1 cellular context compared by ENCODE assay signal in genomic region chr3:13262493-13263211, GRCh38.
TF ChIP-seq lines count a peak whose summit lies in the region.

No MANE protein-coding gene starts in this region.

TF ChIP-seq in HepG2, 621 proteins besides CTCF, POLR2A, EP300 and RAD21 (continued from another document and continues in another):
- TF ChIP-seq ZUFSP (CRISPR knock-in tag; IDR thresholded peaks at IDR 0.05; ENCODE audit: borderline replicate concordance) (no peak), PHB2 (IDR thresholded peaks at IDR 0.05; ENCODE audit: partially characterized antibody) (no peak), ZNF574 (CRISPR knock-in tag; IDR thresholded peaks at IDR 0.05) (peak; percentile 78), CENPT (CRISPR knock-in tag; IDR thresholded peaks at IDR 0.05; ENCODE audit: low read depth) (no peak), ZNF3 (CRISPR knock-in tag; IDR thresholded peaks at IDR 0.05) (peak; percentile 100), KAT7 (CRISPR knock-in tag; IDR thresholded peaks at IDR 0.05; ENCODE audit: borderline replicate concordance) (peak; percentile 92), HDAC1 (CRISPR knock-in tag; IDR thresholded peaks at IDR 0.05) (peak; percentile 94), RCOR2 (CRISPR knock-in tag; IDR thresholded peaks at IDR 0.05) (peak; percentile 100), ZNF20 (CRISPR knock-in tag; IDR thresholded peaks at IDR 0.05) (no peak), RERE (CRISPR knock-in tag; IDR thresholded peaks at IDR 0.05; ENCODE audit: low read depth) (peak; percentile 87; the same call in 1 of the 2 replicates), ZNF205 (CRISPR knock-in tag; IDR thresholded peaks at IDR 0.05) (peak; percentile 91), ZBTB38 (CRISPR knock-in tag; IDR thresholded peaks at IDR 0.05) (peak; percentile 86), ESRRA (CRISPR knock-in tag; IDR thresholded peaks at IDR 0.05; ENCODE audit: low read depth) (peak; percentile 96), ZBTB44 (CRISPR knock-in tag; IDR thresholded peaks at IDR 0.05) (no peak), THAP9 (CRISPR knock-in tag; IDR thresholded peaks at IDR 0.05; ENCODE audit: borderline replicate concordance) (no peak), ZNF572 (CRISPR knock-in tag; IDR thresholded peaks at IDR 0.05) (no peak), PHF21A (CRISPR knock-in tag; IDR thresholded peaks at IDR 0.05) (peak; percentile 98), MXI1 (IDR thresholded peaks at IDR 0.05; ENCODE audit: borderline replicate concordance, low read depth, low read length) (peak; percentile 52; the same call in 1 of the 3 replicates), ZNF343 (CRISPR knock-in tag; IDR thresholded peaks at IDR 0.05) (peak; percentile 86), PCBP2 (optimal IDR thresholded peaks at IDR 0.05; ENCODE audit: low read depth, low read length, poor library complexity, severe bottlenecking) (no peak), SKIL (CRISPR knock-in tag; IDR thresholded peaks at IDR 0.05; ENCODE audit: borderline replicate concordance) (peak; percentile 96), HIC2 (CRISPR knock-in tag; IDR thresholded peaks at IDR 0.05; ENCODE audit: low read depth) (peak; percentile 58; the same call in 1 of the 2 replicates), MEIS1 (CRISPR knock-in tag; IDR thresholded peaks at IDR 0.05; ENCODE audit: borderline replicate concordance) (peak; percentile 90; the same call in 1 of the 2 replicates), ZNF451 (CRISPR knock-in tag; IDR thresholded peaks at IDR 0.05) (no peak), DPF2 (CRISPR knock-in tag; IDR thresholded peaks at IDR 0.05; ENCODE audit: borderline replicate concordance, low read depth) (peak; percentile 98), ZNF142 (CRISPR knock-in tag; IDR thresholded peaks at IDR 0.05) (peak; percentile 45; the same call in 1 of the 2 replicates)
